In genomic region chr6:157263881-157264397, GRCh38 we compare ENCODE assay signal across 23 cellular contexts. TPM values are rescaled to one million over a fixed set of nuclear protein-coding genes. Genes with fewer than 3 reads are reported as not detected.
A peak's percentile ranks its signal among the peaks of the same experiment; 100 is the strongest.
DNase-seq lines count a peak whose midpoint lies in the region; ATAC-seq, FAIRE-seq and TF ChIP-seq lines count a peak whose summit lies in the region.
"Had no signal": no experiment of that assay in that cellular context is flagged by ENCODE, and none has a peak within 500 bp of the region (broad histone marks: within the 10 kb centered on the region; RNA-seq: fewer than 3 reads in every experiment).

No MANE protein-coding gene starts in this region.

- H3K9me1 ChIP-seq in K562 (ENCODE audit: control insufficient read depth, insufficient read depth, low read length) = no peaks in the 10 kb centered on the region

- ATAC-seq in HepG2 (no peak), right lobe of liver (no peak), K562 (peak; percentile 14; the same call in 1 of the 3 replicates), GM21529 (IDR thresholded peaks at IDR 0.05; ENCODE audit: unreplicated experiment) (no peak), GM21526 (IDR thresholded peaks at IDR 0.05; ENCODE audit: low FRiP score, unreplicated experiment) (no peak)
- ATAC-seq: CD8-positive, alpha-beta T cell; GM23338 had no signal

- no peaks in the 10 kb centered on the region for H3K79me2 ChIP-seq in HepG2 (ENCODE audit: insufficient read depth, low read length)
- no peaks in the 10 kb centered on the region for H3K79me2 ChIP-seq in K562 (ENCODE audit: control insufficient read depth, insufficient read depth, low read length)

- H3K27me3 ChIP-seq in HepG2 (ENCODE audit: control insufficient read depth in 1 of 2, insufficient read depth in 2 of 2, low read length in 2 of 2) (peaks cover 8 to 56% of the 10 kb centered on the region in 2 experiments; a peak in 4 of 5 replicates), right lobe of liver (no peaks in the 10 kb centered on the region), K562 (ENCODE audit: control insufficient read depth in 2 of 2, insufficient read depth in 2 of 2, low read length in 2 of 2) (peaks cover 53 to 78% of the 10 kb centered on the region in 2 experiments), spleen (replicated peaks in 1 of 7) (no peaks in the 10 kb centered on the region)
- H3K27me3 ChIP-seq in CD4-positive, alpha-beta memory T cell (ENCODE audit: insufficient read depth, low read length) = no peaks in the 10 kb centered on the region
- H3K27me3 ChIP-seq: Peyer's patch had no signal

- TF ChIP-seq POLR2A in HepG2 (IDR thresholded peaks at IDR 0.05; ENCODE audit: insufficient read depth in 1 of 2, low read depth in 2 of 2, low read length in 2 of 2) = no peak
- TF ChIP-seq POLR2A in right lobe of liver (IDR thresholded peaks at IDR 0.05) = no peak
- no peak for TF ChIP-seq POLR2A in K562 (conservative IDR thresholded peaks at IDR 0.05)
- TF ChIP-seq POLR2A in spleen (IDR thresholded peaks at IDR 0.05) = no peak

- H3K36me3 Mint-ChIP-seq in CD4-positive, alpha-beta memory T cell = no peaks in the 10 kb centered on the region
- H3K36me3 Mint-ChIP-seq: CD8-positive, alpha-beta T cell had no signal

- TF ChIP-seq RAD21 in HepG2 (CRISPR knock-in tag; IDR thresholded peaks at IDR 0.05) (no peak), K562 (CRISPR knock-in tag; conservative IDR thresholded peaks at IDR 0.05 in 1 of 2, IDR thresholded peaks at IDR 0.05 in 1 of 2) (no peak)

- no peak overlapping the region for H2AFZ ChIP-seq in HepG2 (ENCODE audit: low read length)
- H2AFZ ChIP-seq in K562 (ENCODE audit: low read depth, low read length) = no peak overlapping the region
- H2AFZ ChIP-seq: GM23338 had no signal

- TF ChIP-seq EP300 in HepG2 (IDR thresholded peaks at IDR 0.05; ENCODE audit: low read depth in 2 of 2, low read length in 2 of 2) (no peak), HepG2 (CRISPR knock-in tag; IDR thresholded peaks at IDR 0.05; ENCODE audit: borderline replicate concordance) (no peak), K562 (IDR thresholded peaks at IDR 0.05; ENCODE audit: low read length) (no peak)

- H3K27ac Mint-ChIP-seq in CD4-positive, alpha-beta memory T cell = no peak overlapping the region
- H3K27ac Mint-ChIP-seq: CD8-positive, alpha-beta T cell; GM23338; H9 had no signal

- H3K36me3 ChIP-seq in HepG2 (replicated peaks in 1 of 2; ENCODE audit: control insufficient read depth in 1 of 2, insufficient read depth in 2 of 2, low read length in 2 of 2) (no peaks in the 10 kb centered on the region), right lobe of liver (no peaks in the 10 kb centered on the region), K562 (ENCODE audit: control insufficient read depth, insufficient read depth, low read length) (no peaks in the 10 kb centered on the region), spleen (no peaks in the 10 kb centered on the region)
- no peaks in the 10 kb centered on the region for H3K36me3 ChIP-seq in CD4-positive, alpha-beta memory T cell (ENCODE audit: insufficient read depth, low read length)
- H3K36me3 ChIP-seq: Peyer's patch had no signal

- DNase-seq in HepG2 (ENCODE audit: low spot score) = no peak
- no peak for DNase-seq in right lobe of liver
- peak in 2 of 4 experiments; percentile 55 to 64 for DNase-seq in K562 (ENCODE audit: extremely low read depth in 1 of 4, low spot score in 3 of 4)
- peak; percentile 29 for DNase-seq in spleen
- no peak for DNase-seq in CD4-positive, alpha-beta memory T cell
- DNase-seq: AML-193; C1 segment of cervical spinal cord; Caco-2; CD8-positive, alpha-beta T cell; H9; KG1; NCI-H446; NCI-H526; OCI-M1; SK-N-SH; SW 1271 had no signal

- H3K4me2 ChIP-seq in HepG2 (ENCODE audit: low read depth, low read length) (peak overlapping the region; percentile 6; the same call in 1 of the 2 replicates), K562 (ENCODE audit: insufficient read depth, low read length) (no peak overlapping the region)
- H3K4me2 ChIP-seq: GM23338, SK-N-SH had no signal

- FAIRE-seq in HepG2 (lab: Jason Lieb, UNC) = no peak
- no peak for FAIRE-seq in K562 (lab: Jason Lieb, UNC)
- FAIRE-seq: A204.1, G401.6, HTR-8/SVneo had no signal

- H3K4me3 ChIP-seq in HepG2 (replicated peaks in 1 of 3; ENCODE audit: insufficient read depth in 1 of 3, low read depth in 2 of 3, low read length in 3 of 3) (no peak overlapping the region), right lobe of liver (peak overlapping the region in 1 of 3 donors; percentile 26), K562 (no peak overlapping the region), spleen (no peak overlapping the region)
- H3K4me3 ChIP-seq in CD4-positive, alpha-beta memory T cell (ENCODE audit: low read length in 2 of 2) = no peak overlapping the region
- H3K4me3 ChIP-seq: GM23338, Peyer's patch had no signal

- H3K4me1 ChIP-seq in HepG2 (ENCODE audit: insufficient read depth, low read length) = peaks cover 10% of the 10 kb centered on the region
- H3K4me1 ChIP-seq in right lobe of liver = peaks cover 0 to 5% (median 0%) of the 10 kb centered on the region in 4 donors
- H3K4me1 ChIP-seq in K562 (replicated peaks in 1 of 2; ENCODE audit: control insufficient read depth in 2 of 2, insufficient read depth in 2 of 2, low read length in 2 of 2) = peaks cover 0 to 15% of the 10 kb centered on the region in 2 experiments; a peak in 1 of 5 replicates
- peaks cover 2 to 27% (median 12%) of the 10 kb centered on the region in 6 donors for H3K4me1 ChIP-seq in spleen
- H3K4me1 ChIP-seq in CD4-positive, alpha-beta memory T cell (ENCODE audit: insufficient read depth, low read length) = peaks cover 15% of the 10 kb centered on the region
- H3K4me1 ChIP-seq: Caco-2 had no signal

- H3K4me1 Mint-ChIP-seq in CD4-positive, alpha-beta memory T cell = peaks cover 5 to 19% (median 10%) of the 10 kb centered on the region in 4 donors

- CTCF ChIA-PET in HepG2 (lab: Yijun Ruan, JAX; ENCODE audit: low intra/inter-chr PET ratio, low total read pairs) (no interaction called here), K562 (lab: Yijun Ruan, JAX; ENCODE audit: low intra/inter-chr PET ratio) (no interaction called here)
- CTCF ChIA-PET in CD4-positive, alpha-beta memory T cell (lab: Charles Lee; ENCODE audit: partially characterized antibody) = interaction anchor here (1.0 to 1.9 kb wide), 3 partner anchors 11 to 28 kb away, joined by 3 to 7 read pairs (median 4); no protein-coding TSS in a partner anchor

- TF ChIP-seq CTCF in HepG2 (CRISPR knock-in tag; IDR thresholded peaks at IDR 0.05) (no peak), right lobe of liver (IDR thresholded peaks at IDR 0.05) (no peak), K562 (IDR thresholded peaks at IDR 0.05 in 2 of 3, conservative IDR thresholded peaks at IDR 0.05 in 1 of 3; ENCODE audit: insufficient read depth in 2 of 3, low read depth in 1 of 3, low read length in 3 of 3) (no peak), spleen (IDR thresholded peaks at IDR 0.05 in 8 of 11, conservative IDR thresholded peaks at IDR 0.05 in 3 of 11) (no peak)

- no peaks in the 10 kb centered on the region for H3K9me3 Mint-ChIP-seq in CD4-positive, alpha-beta memory T cell
- H3K9me3 Mint-ChIP-seq: CD8-positive, alpha-beta T cell; GM23338; H9 had no signal

- in situ Hi-C loops in HepG2 (cut with HindIII; ENCODE audit: extremely low pct_ligation_motif_present, low pct_unique_long_range_greater_than_20kb) = no loop called here
- in situ Hi-C loops in K562 (cut with MboI) = no loop called here

- BruUV-seq in HepG2 (replicated peaks; lab: Mats Ljungman, UMichigan) = no TSS peak
- no TSS peak for BruUV-seq in K562 (replicated peaks; lab: Mats Ljungman, UMichigan)

- H3K4me3 Mint-ChIP-seq in CD4-positive, alpha-beta memory T cell = no peak overlapping the region
- H3K4me3 Mint-ChIP-seq: CD8-positive, alpha-beta T cell; GM23338; H9 had no signal

- H3K27ac ChIP-seq in HepG2 (ENCODE audit: extremely low read length, insufficient read depth, low read length) (no peak overlapping the region), right lobe of liver (peak overlapping the region in 1 of 3 donors; percentile 21), K562 (ENCODE audit: extremely low read depth, low read depth, low read length) (no peak overlapping the region), spleen (peak overlapping the region in 4 of 8 donors; percentile 19 to 61 (median 28))
- no peak overlapping the region for H3K27ac ChIP-seq in CD4-positive, alpha-beta memory T cell (ENCODE audit: low read depth, low read length)
- H3K27ac ChIP-seq: Peyer's patch had no signal

- H4K20me1 ChIP-seq in HepG2 (ENCODE audit: insufficient read depth, low read length) (no peaks in the 10 kb centered on the region), K562 (replicated peaks; ENCODE audit: control insufficient read depth, insufficient read depth, low read length) (no peaks in the 10 kb centered on the region)

- H3K9me3 ChIP-seq in HepG2 (ENCODE audit: low read length) (no peaks in the 10 kb centered on the region), right lobe of liver (no peaks in the 10 kb centered on the region), K562 (replicated peaks; ENCODE audit: control insufficient read depth, insufficient read depth, low read depth, low read length) (no peaks in the 10 kb centered on the region), spleen (no peaks in the 10 kb centered on the region)
- H3K9me3 ChIP-seq in CD4-positive, alpha-beta memory T cell (ENCODE audit: control insufficient read depth in 1 of 2, low read length in 2 of 2) = no peaks in the 10 kb centered on the region
- H3K9me3 ChIP-seq: Caco-2, Peyer's patch, SK-N-SH had no signal

- whole genome bisulfite sequencing in HepG2 (ENCODE audit: low lambda C conversion rate) = 4% methylated on average over 3 of the region's 3 CpGs
- 87% methylated on average over 2 of the region's 3 CpGs for WGBS in right lobe of liver (ENCODE audit: insufficient coverage, low coverage, low lambda C conversion rate, missing lambda C conversion rate)
- 2% methylated on average over 3 of the region's 3 CpGs for WGBS in K562 (ENCODE audit: insufficient coverage, low coverage, missing lambda C conversion rate)
- 59 to 79% (median 72%) methylated on average over 3 of the region's 3 CpGs for WGBS in spleen, 5 donors

- intact Hi-C loops in HepG2 (cut with micrococcal nuclease; ENCODE audit: unreplicated experiment) = no loop called here
- intact Hi-C loops in right lobe of liver (cut with DNase I) = no loop called here
- intact Hi-C loops in K562 (cut with micrococcal nuclease) = no loop called here
- intact Hi-C loops in spleen (cut with DNase I; ENCODE audit: low total_unique reads) = no loop called here
- intact Hi-C loops in CD4-positive, alpha-beta memory T cell (cut with micrococcal nuclease) = no loop called here

- POLR2A ChIA-PET in HepG2 (lab: Yijun Ruan, JAX) (no interaction called here), K562 (lab: Yijun Ruan, JAX) (interaction anchor here (0.6 to 1.4 kb wide), 3 partner anchors 9 to 90 kb away, joined by 3 to 7 read pairs (median 4); no protein-coding TSS in a partner anchor)
- POLR2A ChIA-PET in CD4-positive, alpha-beta memory T cell (lab: Charles Lee; ENCODE audit: partially characterized antibody) = interaction anchor here (1.4 kb wide), 1 partner anchor 11 kb away, joined by 5 read pairs; no protein-coding TSS in a partner anchor

- no peak overlapping the region for H3K9ac ChIP-seq in HepG2 (ENCODE audit: insufficient read depth, low read depth, low read length)
- no peak overlapping the region for H3K9ac ChIP-seq in K562 (ENCODE audit: insufficient read depth in 1 of 2, low read depth in 2 of 2, low read length in 2 of 2)
- H3K9ac ChIP-seq: SK-N-SH had no signal

- H3K27me3 Mint-ChIP-seq in CD4-positive, alpha-beta memory T cell = peaks cover 0 to 5% of the 10 kb centered on the region in 2 donors

RNA-seq across cellular contexts. Expression of gene TMEM242, which starts 59.4 kb away (rescaled TPM):
- total RNA-seq in HepG2 (2016; rRNA removed; fragmentation: Illumina TruSeq; extraction: Trizol) (6.4 and 11.1 TPM in 2 replicates), right lobe of liver (1 to 10 TPM; 4.4 to 8.8 (median 7.3) TPM), K562 (2014; rRNA removed) (10.1 and 16.3 TPM in 2 replicates), K562 (2014; rRNA removed; fragmentation: Illumina TruSeq; extraction: Trizol) (14.2 and 15.4 TPM in 2 replicates), K562 (2015; rRNA removed; fragmentation: Illumina TruSeq; extraction: Trizol) (9.0 and 9.5 TPM in 2 replicates), K562 (2021) (17.0 and 18.2 TPM in 2 replicates), spleen (10 to 100 TPM in 3 of 7 donors, 1 to 10 TPM in 4; 5.6 to 16.0 (median 9.2) TPM)
- 0.91 and 1.3 TPM in 2 replicates for total RNA-seq in HepG2 (2016; cell fraction: cytosol; rRNA removed; fragmentation: Illumina TruSeq; extraction: Trizol; ENCODE audit: low read depth)
- 5.9 and 10.4 TPM in 2 replicates for total RNA-seq in HepG2 (2016; cell fraction: insoluble cytoplasmic fraction; rRNA removed; fragmentation: Illumina TruSeq; extraction: Trizol)
- total RNA-seq in HepG2 (2016; cell fraction: membrane; rRNA removed; fragmentation: Illumina TruSeq; extraction: Trizol) = 3.0 and 3.2 TPM in 2 replicates
- total RNA-seq in HepG2 (2016; cell fraction: nucleus; rRNA removed; fragmentation: Illumina TruSeq; extraction: Trizol) = 14.8 and 18.0 TPM in 2 replicates
- polyA plus RNA-seq in HepG2 (2011; rRNA removed) (5.6 and 5.7 TPM in 2 replicates), K562 (2011; rRNA removed) (13.1 and 16.5 TPM in 2 replicates), K562 (2014; fragmentation: Illumina TruSeq; extraction: Trizol) (10.7 and 11.4 TPM in 2 replicates), K562 (2014; fragmentation: Nextera tagmentation; extraction: Ambion mirVana) (10 to 100 TPM; 24.3 to 35.3 TPM), K562 (2014; rRNA removed) (20.9 and 23.8 TPM in 2 replicates), spleen (1 to 10 TPM; 3.7 to 6.7 (median 5.8) TPM)
- polyA plus RNA-seq in HepG2 (2011; cell fraction: cytosol; rRNA removed) = 2.8 and 4.4 TPM in 2 replicates
- 5.2 and 5.7 TPM in 2 replicates for polyA plus RNA-seq in HepG2 (2011; cell fraction: nucleus; rRNA removed)
- 8.0 and 9.3 TPM in 2 replicates for polyA plus RNA-seq in HepG2 (2012)
- polyA plus RNA-seq in HepG2 (2016; cell fraction: cytosol; fragmentation: Illumina TruSeq; extraction: Trizol; ENCODE audit: low read depth) = 1.8 TPM in 2 replicates
- polyA plus RNA-seq in HepG2 (2016; cell fraction: insoluble cytoplasmic fraction; fragmentation: Illumina TruSeq; extraction: Trizol; ENCODE audit: low read depth) = 5.5 and 5.8 TPM in 2 replicates
- polyA plus RNA-seq in HepG2 (2016; cell fraction: membrane; fragmentation: Illumina TruSeq; extraction: Trizol; ENCODE audit: low read depth) = 2.5 and 2.6 TPM in 2 replicates
- polyA plus RNA-seq in HepG2 (2016; cell fraction: nucleus; fragmentation: Illumina TruSeq; extraction: Trizol; ENCODE audit: insufficient read depth, low read depth) = 12.7 and 12.8 TPM in 2 replicates
- 2.1 and 2.2 TPM in 2 replicates for polyA minus RNA-seq in HepG2 (2011; rRNA and poly(A)+ RNA removed; ENCODE audit: low replicate concordance)
- polyA minus RNA-seq in HepG2 (2011; cell fraction: cytosol; rRNA and poly(A)+ RNA removed) = 1.1 TPM in 2 replicates
- 21.8 and 23.6 TPM in 2 replicates for polyA minus RNA-seq in HepG2 (2011; cell fraction: nucleus; rRNA and poly(A)+ RNA removed)
- 22.9 and 46.7 TPM in 2 replicates for total RNA-seq in K562 (2011; cell fraction: chromatin; rRNA removed; ENCODE audit: low replicate concordance)
- total RNA-seq in K562 (2011; cell fraction: nucleolus; rRNA removed) = 19.5 and 19.6 TPM in 2 replicates
- total RNA-seq in K562 (2011; cell fraction: nucleoplasm; rRNA removed) = 38.3 and 79.8 TPM in 2 replicates
- 3.9 and 6.4 TPM in 2 replicates for polyA plus RNA-seq in K562 (2011; cell fraction: cytosol; rRNA removed)
- 5.9 and 7.9 TPM in 2 replicates for polyA plus RNA-seq in K562 (2011; cell fraction: nucleus; rRNA removed)
- polyA plus RNA-seq in K562 (2012) = 10.4 and 13.3 TPM in 2 replicates
- polyA minus RNA-seq in K562 (2011; rRNA and poly(A)+ RNA removed) = 6.4 and 7.7 TPM in 2 replicates
- 1.6 and 2.5 TPM in 2 replicates for polyA minus RNA-seq in K562 (2011; cell fraction: cytosol; rRNA and poly(A)+ RNA removed)
- 7.5 and 10.7 TPM in 2 replicates for polyA minus RNA-seq in K562 (2011; cell fraction: nucleus; rRNA and poly(A)+ RNA removed)
- total RNA-seq in CD4-positive, alpha-beta memory T cell = 10 to 100 TPM; 12.7 to 14.1 TPM
- polyA plus RNA-seq in CD4-positive, alpha-beta memory T cell = 10 to 100 TPM; 11.4 TPM

Comparison
In these comparisons a context has a peak if more than half of its experiments do, and no peak if none do; other contexts are left out.
1. Of the 241 proteins assayed by ChIP-seq in both HepG2 and K562: peak only in HepG2: none; only in K562: HDAC2, KDM1A and PHF21A; in both: none; in neither: 238.